24 cellular contexts compared by ENCODE assay signal in the genomic region with DNA sequence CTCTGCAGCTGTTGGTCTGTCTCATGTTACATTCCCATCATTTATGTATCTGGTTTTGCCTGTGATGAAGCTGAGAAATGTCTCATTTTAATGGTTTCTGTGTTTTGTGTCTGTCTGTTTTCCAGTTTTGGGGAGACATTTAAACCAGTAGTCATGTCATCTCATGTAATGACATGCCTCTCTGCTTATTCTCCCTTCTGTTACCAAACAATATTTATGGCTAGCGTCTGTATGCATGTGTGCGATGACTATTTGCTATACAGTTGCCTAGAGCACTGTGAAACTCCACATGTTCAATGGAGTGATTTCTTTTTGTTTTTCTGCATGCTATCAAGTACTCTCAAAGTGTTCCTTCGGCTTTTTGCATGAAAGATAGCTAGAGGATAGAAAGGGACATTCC.
DNase-seq lines count a peak whose midpoint lies in the region; ATAC-seq and TF ChIP-seq lines count a peak whose summit lies in the region.
"Had no signal": no experiment of that assay in that cellular context is flagged by ENCODE, and none has a peak within 500 bp of the region (broad histone marks: within the 10 kb centered on the region; RNA-seq: fewer than 3 reads in every experiment).

No MANE protein-coding gene starts in this region.

- peaks cover 21% of the 10 kb centered on the region for H3K79me2 ChIP-seq in smooth muscle cell (ENCODE audit: low read depth)

- H3K27ac ChIP-seq in cardiac muscle cell: peak overlapping the region; percentile 38
- peak overlapping the region; percentile 5 for H3K27ac ChIP-seq in SJCRH30
- H3K27ac ChIP-seq in smooth muscle cell (ENCODE audit: low read depth): peak overlapping the region; percentile 66
- H3K27ac ChIP-seq: ascending aorta, right lobe of liver had no signal

- no peak for DNase-seq in cardiac muscle cell (ENCODE audit: low read depth in 1 of 2, low spot score in 1 of 2)
- DNase-seq in left cardiac atrium: no peak
- DNase-seq in SJCRH30: peak in 1 of 2 experiments; percentile 37
- DNase-seq in fibroblast of peridontal ligament (ENCODE audit: extremely low read depth): peak; percentile 25
- no peak for DNase-seq in smooth muscle cell (lab: John Stamatoyannopoulos, UW; ENCODE audit: unreplicated experiment)
- DNase-seq in activated CD8-positive, alpha-beta memory T cell treated with anti-CD3 and anti-CD28 coated beads for 24 hours: no peak
- DNase-seq: ACHN; activated naive CD4-positive, alpha-beta T cell treated with anti-CD3 and anti-CD28 coated beads, Interleukin-2, amount 50 U/mL, for 16 hours; C1 segment of cervical spinal cord; Calu3; cerebellar nuclear complex; HFFc6; hippocampal formation; immature natural killer cell; left ventricle myocardium superior; MM.1S; NCI-H1417 treated with DMSO at 0.1 percent for 48 hours; NCI-H526 treated with DMSO at 0.1 percent for 48 hours; nephron progenitor cell; right lobe of liver had no signal

- H4K20me1 ChIP-seq in smooth muscle cell (ENCODE audit: low read depth): peaks cover 61% of the 10 kb centered on the region

- 86% methylated on average over 3 of the region's 3 CpGs for WGBS in smooth muscle cell (ENCODE audit: low lambda C conversion rate)

- H2AFZ ChIP-seq in smooth muscle cell (ENCODE audit: low read depth): no peak overlapping the region

- H3K36me3 ChIP-seq in cardiac muscle cell (no peaks in the 10 kb centered on the region), SJCRH30 (no peaks in the 10 kb centered on the region), smooth muscle cell (ENCODE audit: low read depth) (no peaks in the 10 kb centered on the region)
- H3K36me3 ChIP-seq: ascending aorta, right lobe of liver had no signal

- TF ChIP-seq CTCF in cardiac muscle cell (IDR thresholded peaks at IDR 0.05; ENCODE audit: low read depth, low read length) (no peak), smooth muscle cell (IDR thresholded peaks at IDR 0.05; ENCODE audit: borderline replicate concordance, insufficient read depth, poor library complexity, severe bottlenecking) (no peak)

- H3K9ac ChIP-seq in smooth muscle cell (ENCODE audit: low read depth): peak overlapping the region; percentile 16

- H3F3A ChIP-seq in smooth muscle cell (ENCODE audit: low read depth): no peaks in the 10 kb centered on the region

- ATAC-seq in left cardiac atrium (no peak), GM18907 (IDR thresholded peaks at IDR 0.05; ENCODE audit: unreplicated experiment) (no peak)
- no peak for ATAC-seq in activated CD4-positive, CD25-positive, alpha-beta regulatory T cell treated with anti-CD3 and anti-CD28 coated beads, Interleukin-2, amount 50 U/mL, for 24 hours
- ATAC-seq: K562, left ventricle myocardium superior, right lobe of liver had no signal

- H3K27me3 ChIP-seq in cardiac muscle cell: no peaks in the 10 kb centered on the region
- no peaks in the 10 kb centered on the region for H3K27me3 ChIP-seq in SJCRH30
- H3K27me3 ChIP-seq in smooth muscle cell (ENCODE audit: low read depth): no peaks in the 10 kb centered on the region
- H3K27me3 ChIP-seq: ascending aorta, right lobe of liver had no signal

- no peaks in the 10 kb centered on the region for H3K9me3 ChIP-seq in cardiac muscle cell (ENCODE audit: low read depth)
- no peaks in the 10 kb centered on the region for H3K9me3 ChIP-seq in SJCRH30 (replicated peaks)
- no peaks in the 10 kb centered on the region for H3K9me3 ChIP-seq in smooth muscle cell (replicated peaks; ENCODE audit: low read depth)
- H3K9me3 ChIP-seq: ascending aorta, right lobe of liver had no signal

- H3K4me3 ChIP-seq in cardiac muscle cell (no peak overlapping the region), SJCRH30 (no peak overlapping the region), smooth muscle cell (no peak overlapping the region)
- H3K4me3 ChIP-seq: ascending aorta, K562, right lobe of liver had no signal

- intact Hi-C loops in left cardiac atrium (cut with DNase I): no loop called here

- H3K4me1 ChIP-seq in cardiac muscle cell (ENCODE audit: low read depth) (peaks cover 29% of the 10 kb centered on the region), SJCRH30 (peaks cover 52% of the 10 kb centered on the region), smooth muscle cell (ENCODE audit: low read depth) (peaks cover 7% of the 10 kb centered on the region)
- H3K4me1 ChIP-seq: ascending aorta, right lobe of liver had no signal

- no peak overlapping the region for H3K4me2 ChIP-seq in smooth muscle cell

Comparison
In these comparisons a context has a peak if more than half of its experiments do, and no peak if none do; other contexts are left out.
1. H3K27ac ChIP-seq: peak in every context shown above with its lines; median percentile 66 in smooth muscle cell; 38 in cardiac muscle cell; 5 in SJCRH30.